ENCODE assay signal across 1 cellular context in the genomic region with DNA sequence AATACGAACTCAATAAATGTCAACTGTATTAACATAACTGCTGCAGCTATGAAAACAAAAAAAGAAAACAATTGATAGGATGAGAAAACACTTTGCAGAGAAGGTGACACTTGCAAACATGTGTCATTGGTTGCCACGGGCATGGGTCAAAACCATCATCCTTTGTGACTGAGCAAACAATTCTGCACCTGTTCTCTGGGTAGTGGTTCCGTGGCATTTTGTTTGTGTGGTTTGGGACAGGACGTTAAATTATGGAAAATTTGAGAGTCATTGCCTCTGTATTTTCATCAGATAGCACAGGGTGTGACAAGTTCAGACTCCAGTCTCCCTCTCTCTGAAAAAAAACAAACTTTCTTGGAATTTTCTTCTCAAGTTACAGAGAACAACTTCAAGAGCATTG.
TF ChIP-seq lines count a peak whose summit lies in the region.

No MANE protein-coding gene starts in this region.

TF ChIP-seq in K562, 482 proteins besides CTCF, POLR2A, EP300 and RAD21:
- 0 out of 2 replicates have a peak, but pooled peaks have one; percentile 6 for TF ChIP-seq MAFG (tag; conservative IDR thresholded peaks at IDR 0.05)
- no peak for TF ChIP-seq TEAD1 (CRISPR knock-in tag; IDR thresholded peaks at IDR 0.05)
- no peak for TF ChIP-seq SAFB2 (IDR thresholded peaks at IDR 0.05; ENCODE audit: borderline replicate concordance, low read depth, low read length, severe bottlenecking)
- TF ChIP-seq CREM (IDR thresholded peaks at IDR 0.05; ENCODE audit: low read depth), result no peak
- no peak for TF ChIP-seq ZKSCAN8 (CRISPR knock-in tag; IDR thresholded peaks at IDR 0.05)
- TF ChIP-seq PYGO2 (tag; IDR thresholded peaks at IDR 0.05), result no peak
- TF ChIP-seq FOSL1 (tag; conservative IDR thresholded peaks at IDR 0.05), result 0 out of 2 replicates have a peak, but pooled peaks have one; percentile 20
